10 cellular contexts compared by ENCODE assay signal in genomic region chr19:13014101-13014920, GRCh38. TPM values are rescaled to one million over a fixed set of nuclear protein-coding genes. Genes with fewer than 3 reads are reported as not detected.
A peak's percentile ranks its signal among the peaks of the same experiment; 100 is the strongest.
DNase-seq lines count a peak whose midpoint lies in the region; ATAC-seq, FAIRE-seq and TF ChIP-seq lines count a peak whose summit lies in the region.
"Had no signal": no experiment of that assay in that cellular context is flagged by ENCODE, and none has a peak within 500 bp of the region (broad histone marks: within the 10 kb centered on the region; RNA-seq: fewer than 3 reads in every experiment).

No MANE protein-coding gene starts in this region.

- peaks cover 100% of the 10 kb centered on the region for H3K79me2 ChIP-seq in GM23248 (ENCODE audit: insufficient read depth)

- H2AFZ ChIP-seq in GM23248 = no peak overlapping the region

- 3 to 5% methylated on average over 35 of the region's 35 CpGs for WGBS in GM23248 (ENCODE audit: low coverage in 1 of 2, low lambda C conversion rate in 2 of 2, missing lambda C conversion rate in 2 of 2), 2 experiments
- 24 to 35% (median 34%) methylated on average over 35 of the region's 35 CpGs for WGBS in small intestine, 3 donors
- WGBS in adrenal gland, 4 donors = 54 to 74% (median 60%) methylated on average over 35 of the region's 35 CpGs

- DNase-seq in GM23248 (peak; percentile 71), left ventricle myocardium inferior (no peak), small intestine (no peak), GM19238 (ENCODE audit: insufficient read length, low spot score) (no peak), H54 (ENCODE audit: insufficient read length, low spot score) (no peak), adrenal gland (no peak)
- DNase-seq in activated CD8-positive, alpha-beta T cell treated with anti-CD3 and anti-CD28 coated beads, Interleukin-2, amount 10 ng/mL, durations not matched to agents 7 days and 5 days = no peak
- DNase-seq: NCI-H1694 treated with DMSO at 0.1 percent for 48 hours had no signal

- H3K4me1 Mint-ChIP-seq in activated CD8-positive, alpha-beta T cell treated with anti-CD3 and anti-CD28 coated beads, Interleukin-2, amount 10 ng/mL, durations not matched to agents 7 days and 5 days (ENCODE audit: low read depth) = peaks cover 21% of the 10 kb centered on the region

- peak overlapping the region; percentile 99 for H3K27ac ChIP-seq in GM23248
- peak overlapping the region; percentile 94 for H3K27ac ChIP-seq in left ventricle myocardium inferior (replicated peaks)
- H3K27ac ChIP-seq in small intestine (ENCODE audit: low read depth in 1 of 2, low read length in 1 of 2) = peak overlapping the region in 1 of 2 donors; percentile 67
- H3K27ac ChIP-seq in adrenal gland = peak overlapping the region in 2 of 5 donors; percentile 67 to 82
- H3K27ac ChIP-seq: neutrophil had no signal

- no peak overlapping the region for H3K27ac Mint-ChIP-seq in activated CD8-positive, alpha-beta T cell treated with anti-CD3 and anti-CD28 coated beads, Interleukin-2, amount 10 ng/mL, durations not matched to agents 7 days and 5 days

- H3K36me3 Mint-ChIP-seq in activated CD8-positive, alpha-beta T cell treated with anti-CD3 and anti-CD28 coated beads, Interleukin-2, amount 10 ng/mL, durations not matched to agents 7 days and 5 days (ENCODE audit: low read depth) = peaks cover 2% of the 10 kb centered on the region

- peak overlapping the region; percentile 98 for H3K9ac ChIP-seq in GM23248

- no peaks in the 10 kb centered on the region for H3K9me3 Mint-ChIP-seq in activated CD8-positive, alpha-beta T cell treated with anti-CD3 and anti-CD28 coated beads, Interleukin-2, amount 10 ng/mL, durations not matched to agents 7 days and 5 days (ENCODE audit: insufficient read depth)

- no peaks in the 10 kb centered on the region for H3K9me2 ChIP-seq in GM23248 (ENCODE audit: insufficient read depth)

- CTCF ChIA-PET in activated CD8-positive, alpha-beta T cell treated with anti-CD3 and anti-CD28 coated beads, Interleukin-2, amount 10 ng/mL, durations not matched to agents 7 days and 5 days (lab: Charles Lee) = interaction anchor here (0.6 to 3.2 kb wide), 9 partner anchors 15 to 82 kb away, joined by 3 to 16 read pairs (median 6); no protein-coding TSS in a partner anchor

- H3K27me3 Mint-ChIP-seq in activated CD8-positive, alpha-beta T cell treated with anti-CD3 and anti-CD28 coated beads, Interleukin-2, amount 10 ng/mL, durations not matched to agents 7 days and 5 days (ENCODE audit: low read depth) = peaks cover 76% of the 10 kb centered on the region

- H4K20me1 ChIP-seq in GM23248 (ENCODE audit: insufficient read depth) = no peaks in the 10 kb centered on the region

- peak overlapping the region; percentile 100 for H3K4me2 ChIP-seq in GM23248 (ENCODE audit: unreplicated experiment)

- no peak for TF ChIP-seq CTCF in left ventricle myocardium inferior (IDR thresholded peaks at IDR 0.05; ENCODE audit: borderline replicate concordance)
- no peak for TF ChIP-seq CTCF in adrenal gland (IDR thresholded peaks at IDR 0.05)

- H3K9me3 ChIP-seq in GM23248 (ENCODE audit: low read depth) (no peaks in the 10 kb centered on the region), left ventricle myocardium inferior (replicated peaks) (no peaks in the 10 kb centered on the region), small intestine (ENCODE audit: control insufficient read depth, low read depth) (no peaks in the 10 kb centered on the region), adrenal gland (replicated peaks in 1 of 3) (no peaks in the 10 kb centered on the region)
- H3K9me3 ChIP-seq: neutrophil had no signal

- H3K4me1 ChIP-seq in GM23248 (ENCODE audit: insufficient read depth) (peaks cover 55% of the 10 kb centered on the region), left ventricle myocardium inferior (peaks cover 100% of the 10 kb centered on the region), small intestine (ENCODE audit: control insufficient read depth in 2 of 2, insufficient read depth in 1 of 2, low read depth in 1 of 2, low read length in 1 of 2) (peaks cover 0 to 28% of the 10 kb centered on the region in 2 donors), adrenal gland (replicated peaks in 1 of 2) (peaks cover 31 to 43% of the 10 kb centered on the region in 2 donors)

- H3K4me3 ChIP-seq in GM23248 = peak overlapping the region; percentile 78
- H3K4me3 ChIP-seq in left ventricle myocardium inferior = peak overlapping the region; percentile 59
- peak overlapping the region; percentile 12 to 46 for H3K4me3 ChIP-seq in small intestine (ENCODE audit: low read depth in 1 of 2, low read length in 2 of 2)
- peak overlapping the region in 1 of 4 donors; percentile 64 for H3K4me3 ChIP-seq in adrenal gland

- TF ChIP-seq POLR2A in H54 (IDR thresholded peaks at IDR 0.05; ENCODE audit: low read depth, low read length) (no peak), adrenal gland (IDR thresholded peaks at IDR 0.05) (no peak)

- peak overlapping the region; percentile 46 for H3K4me3 Mint-ChIP-seq in activated CD8-positive, alpha-beta T cell treated with anti-CD3 and anti-CD28 coated beads, Interleukin-2, amount 10 ng/mL, durations not matched to agents 7 days and 5 days

- H3K27me3 ChIP-seq in GM23248 (replicated peaks; ENCODE audit: insufficient read depth) (no peaks in the 10 kb centered on the region), left ventricle myocardium inferior (ENCODE audit: low read depth) (no peaks in the 10 kb centered on the region), small intestine (ENCODE audit: control insufficient read depth in 2 of 2, insufficient read depth in 2 of 2, low read length in 2 of 2) (peaks cover 0 to 22% of the 10 kb centered on the region in 2 donors), adrenal gland (no peaks in the 10 kb centered on the region)

- in situ Hi-C loops in GM23248 (cut with MboI) = no loop called here

- intact Hi-C loops in left ventricle myocardium inferior (cut with micrococcal nuclease) (no loop called here), adrenal gland (cut with DNase I) (no loop called here)

- H3K36me3 ChIP-seq in GM23248 (ENCODE audit: low read depth) = no peaks in the 10 kb centered on the region
- no peaks in the 10 kb centered on the region for H3K36me3 ChIP-seq in left ventricle myocardium inferior
- H3K36me3 ChIP-seq in small intestine (ENCODE audit: control insufficient read depth in 2 of 2, insufficient read depth in 2 of 2, low read length in 2 of 2) = no peaks in the 10 kb centered on the region
- H3K36me3 ChIP-seq in adrenal gland (replicated peaks in 1 of 2) = no peaks in the 10 kb centered on the region
- H3K36me3 ChIP-seq: neutrophil had no signal

- POLR2A ChIA-PET in activated CD8-positive, alpha-beta T cell treated with anti-CD3 and anti-CD28 coated beads, Interleukin-2, amount 10 ng/mL, durations not matched to agents 7 days and 5 days (lab: Charles Lee) = interaction anchor here (0.7 kb wide), 1 partner anchor 171 kb away, joined by 3 read pairs; no protein-coding TSS in a partner anchor

- ATAC-seq in activated CD8-positive, alpha-beta T cell treated with anti-CD3 and anti-CD28 coated beads, Interleukin-2, amount 10 ng/mL, durations not matched to agents 7 days and 5 days = no peak
- no peak for ATAC-seq in HG03108 (IDR thresholded peaks at IDR 0.05; ENCODE audit: unreplicated experiment)

- FAIRE-seq in small intestine (lab: Jason Lieb, UNC) (no peak), H54 (lab: Jason Lieb, UNC) (no peak)

- H3F3A ChIP-seq in GM23248 (ENCODE audit: insufficient read depth) = peaks cover 20% of the 10 kb centered on the region

RNA-seq across cellular contexts. Expression of gene NFIX, which starts 19.0 kb away (rescaled TPM):
- total RNA-seq in GM23248 (2014; rRNA removed; shearing (Covaris generic)) = 71.0 and 81.4 TPM in 2 replicates
- polyA plus RNA-seq in GM23248 (2016; fragmentation: Nextera tagmentation; extraction: Ambion mirVana) (59.2 and 60.8 TPM in 2 replicates), small intestine (10 to 100 TPM in 1 of 3 donors, 1 to 10 TPM in 2; 2.9 to 31.4 (median 8.9) TPM), adrenal gland (10 to 100 TPM in 1 of 3 donors, 1 to 10 TPM in 2; 4.9 to 18.0 (median 9.4) TPM)
- 1 to 10 TPM in 1 of 2 experiments, under 1 TPM in 1; 0.40 to 1.4 TPM for total RNA-seq in activated CD8-positive, alpha-beta T cell treated with anti-CD3 and anti-CD28 coated beads, Interleukin-2, amount 10 ng/mL, durations not matched to agents 7 days and 5 days
- total RNA-seq in left ventricle myocardium inferior (118 TPM), adrenal gland (10 to 100 TPM; 25.6 to 72.8 (median 36.5) TPM)

RNA-seq across cellular contexts. Expression of gene DAND5, which starts 44.9 kb away (rescaled TPM):
- total RNA-seq in GM23248 (2014; rRNA removed; shearing (Covaris generic)) = not detected in 2 replicates
- not detected in 2 replicates for polyA plus RNA-seq in GM23248 (2016; fragmentation: Nextera tagmentation; extraction: Ambion mirVana)
- total RNA-seq in activated CD8-positive, alpha-beta T cell treated with anti-CD3 and anti-CD28 coated beads, Interleukin-2, amount 10 ng/mL, durations not matched to agents 7 days and 5 days = under 1 TPM; 0.21 to 0.34 TPM
- total RNA-seq in left ventricle myocardium inferior = 12.7 TPM
- under 1 TPM in 1 of 3 donors, not detected in 2; 0.16 TPM for polyA plus RNA-seq in small intestine
- 1 to 10 TPM in 5 of 8 donors, under 1 TPM in 3; 0.35 to 2.3 (median 1.3) TPM for total RNA-seq in adrenal gland
- under 1 TPM; 0.27 to 0.34 (median 0.32) TPM for polyA plus RNA-seq in adrenal gland

RNA-seq across cellular contexts. Expression of gene GADD45GIP1, which starts 57.3 kb away (rescaled TPM):
- 41.6 and 48.4 TPM in 2 replicates for total RNA-seq in GM23248 (2014; rRNA removed; shearing (Covaris generic))
- 132 and 136 TPM in 2 replicates for polyA plus RNA-seq in GM23248 (2016; fragmentation: Nextera tagmentation; extraction: Ambion mirVana)
- 10 to 100 TPM; 23.4 to 25.4 TPM for total RNA-seq in activated CD8-positive, alpha-beta T cell treated with anti-CD3 and anti-CD28 coated beads, Interleukin-2, amount 10 ng/mL, durations not matched to agents 7 days and 5 days
- 31.4 TPM for total RNA-seq in left ventricle myocardium inferior
- polyA plus RNA-seq in small intestine = 10 to 100 TPM; 32.3 to 42.2 (median 40.0) TPM
- total RNA-seq in adrenal gland = 100 to 1,000 TPM in 1 of 8 donors, 10 to 100 TPM in 7; 26.1 to 101 (median 41.2) TPM
- polyA plus RNA-seq in adrenal gland = 100 to 1,000 TPM in 2 of 3 donors, 10 to 100 TPM in 1; 16.5 to 213 (median 183) TPM

Comparison
In these comparisons a context has a peak if more than half of its experiments do, and no peak if none do; other contexts are left out.
1. RNA of gene NFIX, which starts 19.0 kb away (total RNA-seq): 118 TPM in left ventricle myocardium inferior (single experiment), 71.0 to 81.4 TPM in GM23248 and 25.6 to 72.8 TPM in adrenal gland; 0.40 to 1.4 TPM in activated CD8-positive, alpha-beta T cell treated with anti-CD3 and anti-CD28 coated beads, Interleukin-2, amount 10 ng/mL, durations not matched to agents 7 days and 5 days; every median in the first group is over 10 times any median in the second.